1 cellular context compared by ENCODE assay signal in genomic region chr4:75552452-75552851, GRCh38.
TF ChIP-seq lines count a peak whose summit lies in the region.

No MANE protein-coding gene starts in this region.

TF ChIP-seq in IMR-90, 13 proteins besides CTCF, POLR2A, EP300 and RAD21 (continued from another document):
- TF ChIP-seq ELK1 (IDR thresholded peaks at IDR 0.05; ENCODE audit: borderline replicate concordance, low read depth, low read length): no peak
- no peak for TF ChIP-seq RFX5 (IDR thresholded peaks at IDR 0.05; ENCODE audit: low read depth, low read length)
- TF ChIP-seq RCOR1 (IDR thresholded peaks at IDR 0.05; ENCODE audit: insufficient replicate concordance, low read length): no peak
- no peak for TF ChIP-seq CEBPB (IDR thresholded peaks at IDR 0.05; ENCODE audit: low read depth, low read length)
- no peak for TF ChIP-seq MAFK (IDR thresholded peaks at IDR 0.05; ENCODE audit: low read depth, low read length)
